ENCODE assay signal across 23 cellular contexts in the genomic region with DNA sequence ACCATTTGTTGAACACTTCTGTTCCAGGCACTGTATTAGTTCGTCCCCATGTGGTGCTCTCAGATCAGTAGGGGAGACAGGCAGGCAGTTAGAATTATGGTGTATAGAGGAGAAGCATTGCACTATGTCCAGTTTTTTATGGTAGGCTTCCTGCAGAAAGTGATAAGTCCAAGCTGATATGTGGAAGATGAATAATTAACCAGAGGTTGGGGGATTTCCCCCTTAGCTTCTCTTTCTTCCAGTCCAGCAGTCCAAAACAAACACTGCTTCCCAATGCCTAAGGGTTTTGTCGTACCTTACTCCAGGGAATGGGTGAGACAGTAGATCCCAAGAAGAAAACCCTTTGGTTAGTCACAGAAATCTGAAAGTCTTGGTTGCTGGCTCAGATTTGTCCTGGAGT. TPM values are rescaled to one million over a fixed set of nuclear protein-coding genes. Genes with fewer than 3 reads are reported as not detected.
DNase-seq lines count a peak whose midpoint lies in the region; ATAC-seq, FAIRE-seq and TF ChIP-seq lines count a peak whose summit lies in the region.
"Had no signal": no experiment of that assay in that cellular context is flagged by ENCODE, and none has a peak within 500 bp of the region (broad histone marks: within the 10 kb centered on the region; RNA-seq: fewer than 3 reads in every experiment).

No MANE protein-coding gene starts in this region.

- H3K27ac ChIP-seq in right lobe of liver (no peak overlapping the region), WERI-Rb-1 (no peak overlapping the region)
- H3K27ac ChIP-seq: A549 had no signal

- DNase-seq in ACHN (peak; percentile 13), RCC 7860 (ENCODE audit: low spot score) (peak; percentile 59), kidney epithelial cell (ENCODE audit: low read depth) (peak; percentile 51), right lobe of liver (no peak), 8988T (no peak), WERI-Rb-1 (no peak), NCI-H2227 treated with DMSO at 0.1 percent for 48 hours (lab: John Stamatoyannopoulos, UW) (no peak)
- DNase-seq: BE2C; DND-41; H7; Kasumi-1; NCI-H1092; NCI-H1436; NCI-H187 treated with DMSO at 0.1 percent for 48 hours; NCI-H2107; NCI-H510A; NCI-H748 treated with DMSO at 0.1 percent for 48 hours; NK-92 treated with Interleukin-12 subunit alpha and Interleukin-12 subunit beta, amount 100 ng/mL, for 24 hours; SIG-M5; SK-N-SH had no signal

- 38% methylated on average over 2 of the region's 2 CpGs for WGBS in right lobe of liver (ENCODE audit: insufficient coverage, low coverage, low lambda C conversion rate, missing lambda C conversion rate)

- H3K4me1 ChIP-seq in right lobe of liver = peaks cover 0 to 12% (median 6%) of the 10 kb centered on the region in 4 donors
- H3K4me1 ChIP-seq: BE2C had no signal

- in situ Hi-C loops in ACHN (cut with HindIII; ENCODE audit: low pct_ligation_motif_present, low pct_unique_long_range_greater_than_20kb, low sequenced_read_pairs) = loop anchor here (25.0 kb wide), 1 partner anchor 332 kb away; no protein-coding TSS in a partner anchor

- peak; percentile 72 to 92 (median 84) for ATAC-seq in right lobe of liver
- ATAC-seq in HG03457 (IDR thresholded peaks at IDR 0.05; ENCODE audit: unreplicated experiment) = no peak
- ATAC-seq: GM12878 had no signal

- intact Hi-C loops in right lobe of liver (cut with DNase I) = no loop called here

- H3K36me3 ChIP-seq in kidney epithelial cell (ENCODE audit: control insufficient read depth, insufficient read depth, low read length) = no peaks in the 10 kb centered on the region
- peaks cover 0 to 3% (median 2%) of the 10 kb centered on the region in 4 donors for H3K36me3 ChIP-seq in right lobe of liver
- H3K36me3 ChIP-seq in WERI-Rb-1 = peaks cover 1% of the 10 kb centered on the region
- H3K36me3 ChIP-seq: BE2C had no signal

- H3K4me3 ChIP-seq in kidney epithelial cell (ENCODE audit: low read depth, low read length) (no peak overlapping the region), right lobe of liver (no peak overlapping the region), WERI-Rb-1 (ENCODE audit: low read depth, low read length) (no peak overlapping the region)
- H3K4me3 ChIP-seq: A549, GM12878 had no signal

- FAIRE-seq in RCC 7860 (lab: Jason Lieb, UNC) = no peak
- FAIRE-seq: A549, GM12878 had no signal

- TF ChIP-seq POLR2A in right lobe of liver (IDR thresholded peaks at IDR 0.05) = no peak

- TF ChIP-seq CTCF in kidney epithelial cell (IDR thresholded peaks at IDR 0.05; ENCODE audit: insufficient read depth, low read length, poor library complexity, severe bottlenecking) = no peak
- no peak for TF ChIP-seq CTCF in right lobe of liver (IDR thresholded peaks at IDR 0.05)
- no peak for TF ChIP-seq CTCF in WERI-Rb-1 (IDR thresholded peaks at IDR 0.05; ENCODE audit: low read depth, low read length)

- H3K9me3 ChIP-seq in right lobe of liver (no peaks in the 10 kb centered on the region), WERI-Rb-1 (ENCODE audit: severe bottlenecking) (no peaks in the 10 kb centered on the region)
- H3K9me3 ChIP-seq: A549, BE2C, SK-N-SH had no signal

- H3K27me3 ChIP-seq in kidney epithelial cell (ENCODE audit: control insufficient read depth, insufficient read depth, low read length) = no peaks in the 10 kb centered on the region
- no peaks in the 10 kb centered on the region for H3K27me3 ChIP-seq in right lobe of liver
- H3K27me3 ChIP-seq in WERI-Rb-1 (ENCODE audit: insufficient read depth, low read depth, severe bottlenecking) = no peaks in the 10 kb centered on the region
- H3K27me3 ChIP-seq: BE2C had no signal

RNA-seq across cellular contexts. Expression of a gene that starts 19.2 kb away (rescaled TPM):
- 11.4 and 11.5 TPM in 2 replicates for total RNA-seq in kidney epithelial cell
- 10 to 100 TPM in 3 of 6 experiments, 1 to 10 TPM in 3; 4.5 to 13.9 (median 11.3) TPM for total RNA-seq in right lobe of liver

RNA-seq across cellular contexts. Expression of a gene that starts 25.2 kb away (rescaled TPM):
- total RNA-seq in kidney epithelial cell = 148 and 183 TPM in 2 replicates
- total RNA-seq in right lobe of liver = 100 to 1,000 TPM in 3 of 6 experiments, 10 to 100 TPM in 3; 93.6 to 125 (median 99.3) TPM

RNA-seq across cellular contexts. Expression of a gene that starts 35.2 kb away (rescaled TPM):
- 1.6 and 2.6 TPM in 2 replicates for total RNA-seq in kidney epithelial cell
- total RNA-seq in right lobe of liver = 1 to 10 TPM; 2.4 to 9.1 (median 4.7) TPM

Comparison
In these comparisons a context has a peak if more than half of its experiments do, and no peak if none do; other contexts are left out.
1. DNase-seq: peak in ACHN (single experiment), RCC 7860 (single experiment) and kidney epithelial cell (single experiment); none in right lobe of liver (0 of 3), 8988T (single experiment), WERI-Rb-1 (single experiment) and NCI-H2227 treated with DMSO at 0.1 percent for 48 hours (single experiment).